Comparison of ENCODE assay signal across 1 cellular context in genomic region chrX:11421816-11422528, GRCh38.
TF ChIP-seq lines count a peak whose summit lies in the region.

No MANE protein-coding gene starts in this region.

TF ChIP-seq in IMR-90, 13 proteins besides CTCF, POLR2A, EP300 and RAD21 (continued from another document):
- TF ChIP-seq MAFK (IDR thresholded peaks at IDR 0.05; ENCODE audit: low read depth, low read length) = no peak
- no peak for TF ChIP-seq CEBPB (IDR thresholded peaks at IDR 0.05; ENCODE audit: low read depth, low read length)
- no peak for TF ChIP-seq FOS (IDR thresholded peaks at IDR 0.05; ENCODE audit: low read depth, low read length)
- TF ChIP-seq RFX5 (IDR thresholded peaks at IDR 0.05; ENCODE audit: low read depth, low read length) = no peak
- no peak for TF ChIP-seq MAZ (IDR thresholded peaks at IDR 0.05; ENCODE audit: borderline replicate concordance, low read depth, low read length)
- no peak for TF ChIP-seq RCOR1 (IDR thresholded peaks at IDR 0.05; ENCODE audit: insufficient replicate concordance, low read length)
- TF ChIP-seq MXI1 (IDR thresholded peaks at IDR 0.05; ENCODE audit: borderline replicate concordance, low read depth, low read length) = no peak
- TF ChIP-seq CHD1 (IDR thresholded peaks at IDR 0.05; ENCODE audit: low read depth, low read length) = no peak
- TF ChIP-seq SMC3 (IDR thresholded peaks at IDR 0.05; ENCODE audit: low read depth, low read length) = no peak
- no peak for TF ChIP-seq ELK1 (IDR thresholded peaks at IDR 0.05; ENCODE audit: borderline replicate concordance, low read depth, low read length)
- TF ChIP-seq NFE2L2 (IDR thresholded peaks at IDR 0.05; ENCODE audit: low read depth, low read length) = no peak
